19 cellular contexts compared by ENCODE assay signal in the genomic region with DNA sequence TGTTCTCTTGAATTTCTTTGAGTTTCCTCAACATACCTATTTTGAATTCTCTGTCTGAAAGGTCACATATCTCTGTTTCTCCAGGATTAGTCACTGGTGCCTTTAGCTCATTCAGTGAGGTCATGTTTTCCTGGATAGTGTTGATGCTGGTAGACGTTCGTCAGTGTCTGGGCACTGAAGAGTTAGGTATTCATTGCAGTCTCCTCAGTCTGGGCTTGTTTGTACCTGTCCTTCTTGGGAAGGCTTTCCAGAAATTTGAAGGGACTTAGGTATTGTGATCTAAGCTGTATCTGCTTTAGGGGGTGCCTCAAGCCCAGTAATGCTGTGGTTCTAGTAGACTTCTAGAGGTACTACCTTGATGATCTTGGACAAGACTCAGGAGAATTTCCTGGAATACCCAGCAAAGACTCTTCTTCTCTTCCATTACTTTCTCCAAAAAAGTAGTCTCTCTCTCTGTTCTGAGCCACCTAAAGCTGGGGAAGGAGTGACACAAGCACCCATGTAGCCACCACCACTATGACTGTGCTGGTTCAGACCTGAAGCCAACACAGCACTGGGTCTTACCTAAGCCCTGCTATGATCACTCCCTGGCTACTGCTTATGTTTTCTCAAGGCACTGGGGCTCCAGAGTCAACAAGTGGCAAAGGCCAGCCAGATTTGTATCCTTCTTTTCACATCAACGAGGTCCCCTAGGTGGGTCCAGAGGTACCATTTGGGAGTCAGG.
DNase-seq lines count a peak whose midpoint lies in the region; ATAC-seq, FAIRE-seq and TF ChIP-seq lines count a peak whose summit lies in the region.
"Had no signal": no experiment of that assay in that cellular context is flagged by ENCODE, and none has a peak within 500 bp of the region (broad histone marks: within the 10 kb centered on the region; RNA-seq: fewer than 3 reads in every experiment).

No MANE protein-coding gene starts in this region.

- H3K9ac ChIP-seq in astrocyte (ENCODE audit: low read length), result no peak overlapping the region
- H3K9ac ChIP-seq in smooth muscle cell (ENCODE audit: low read depth), result no peak overlapping the region
- H3K9ac ChIP-seq: GM23248 had no signal

- H3K27me3 Mint-ChIP-seq in astrocyte (ENCODE audit: low read depth, unreplicated experiment), result no peaks in the 10 kb centered on the region

- H3K27me3 ChIP-seq in astrocyte (ENCODE audit: insufficient read depth, low read length) (no peaks in the 10 kb centered on the region), bronchial epithelial cell (ENCODE audit: control insufficient read depth, insufficient read depth, low read length) (no peaks in the 10 kb centered on the region), foreskin keratinocyte (no peaks in the 10 kb centered on the region), smooth muscle cell (ENCODE audit: low read depth) (no peaks in the 10 kb centered on the region)

- FAIRE-seq in astrocyte (lab: Jason Lieb, UNC), result no peak
- FAIRE-seq in bronchial epithelial cell (lab: Jason Lieb, UNC), result no peak
- FAIRE-seq: G401.6, GM12892, H1 had no signal

- no peaks in the 10 kb centered on the region for H3K79me2 ChIP-seq in astrocyte (ENCODE audit: insufficient read depth, low read length)
- no peaks in the 10 kb centered on the region for H3K79me2 ChIP-seq in smooth muscle cell (ENCODE audit: low read depth)

- H3K4me1 ChIP-seq in astrocyte (ENCODE audit: insufficient read depth, low read length) (no peaks in the 10 kb centered on the region), foreskin keratinocyte (no peaks in the 10 kb centered on the region), smooth muscle cell (ENCODE audit: low read depth) (no peaks in the 10 kb centered on the region)

- WGBS in smooth muscle cell (ENCODE audit: low lambda C conversion rate), result 74% methylated on average over 3 of the region's 3 CpGs

- in situ Hi-C loops in G401 (cut with HindIII; ENCODE audit: low sequenced_read_pairs), result no loop called here

- DNase-seq in astrocyte (ENCODE audit: low read depth), result no peak
- DNase-seq in bronchial epithelial cell (ENCODE audit: low read depth), result peak; percentile 99
- DNase-seq in foreskin keratinocyte, result peak; percentile 79 to 96
- DNase-seq in smooth muscle cell (lab: John Stamatoyannopoulos, UW; ENCODE audit: unreplicated experiment), result no peak
- DNase-seq in G401 (ENCODE audit: low spot score), result no peak
- no peak for DNase-seq in activated CD4-positive, alpha-beta T cell treated with anti-CD3 and anti-CD28 coated beads for 1 hour
- no peak for DNase-seq in NCI-H2081 (lab: John Stamatoyannopoulos, UW)
- DNase-seq: C1 segment of cervical spinal cord; Calu3; CD4-positive, alpha-beta memory T cell; COR-L47; DMS53; DMS79 treated with DMSO at 0.1 percent for 48 hours; GM23248; H7; HCEC 1CT had no signal

- H3K4me3 ChIP-seq in astrocyte (ENCODE audit: insufficient read depth, low read depth, low read length) (no peak overlapping the region), bronchial epithelial cell (ENCODE audit: low read depth, low read length) (no peak overlapping the region), smooth muscle cell (no peak overlapping the region)
- H3K4me3 ChIP-seq: GM23248 had no signal

- no peak overlapping the region for H3K4me3 Mint-ChIP-seq in astrocyte (ENCODE audit: unreplicated experiment)
- H3K4me3 Mint-ChIP-seq: CD4-positive, alpha-beta memory T cell had no signal

- H4K20me1 ChIP-seq in astrocyte (ENCODE audit: insufficient read depth, low read length), result no peaks in the 10 kb centered on the region
- H4K20me1 ChIP-seq in smooth muscle cell (ENCODE audit: low read depth), result no peaks in the 10 kb centered on the region

- H3K27ac Mint-ChIP-seq in astrocyte (ENCODE audit: unreplicated experiment), result peak overlapping the region; percentile 19
- H3K27ac Mint-ChIP-seq: CD4-positive, alpha-beta memory T cell had no signal

- peak; percentile 95 for ATAC-seq in foreskin keratinocyte

- no peak overlapping the region for H3K4me2 ChIP-seq in astrocyte (ENCODE audit: low read length)
- H3K4me2 ChIP-seq in smooth muscle cell, result no peak overlapping the region

- H3K36me3 Mint-ChIP-seq in astrocyte (ENCODE audit: low read depth, unreplicated experiment), result no peaks in the 10 kb centered on the region
- H3K36me3 Mint-ChIP-seq: CD4-positive, alpha-beta memory T cell had no signal

- no peak for TF ChIP-seq CTCF in astrocyte (IDR thresholded peaks at IDR 0.05; ENCODE audit: insufficient read depth, low read depth, low read length)
- no peak for TF ChIP-seq CTCF in bronchial epithelial cell (IDR thresholded peaks at IDR 0.05; ENCODE audit: insufficient read depth, low read length, severe bottlenecking)
- peak; percentile 17 for TF ChIP-seq CTCF in foreskin keratinocyte (conservative IDR thresholded peaks at IDR 0.05)
- TF ChIP-seq CTCF in smooth muscle cell (IDR thresholded peaks at IDR 0.05; ENCODE audit: borderline replicate concordance, insufficient read depth, poor library complexity, severe bottlenecking), result no peak

- no peaks in the 10 kb centered on the region for H3F3A ChIP-seq in smooth muscle cell (ENCODE audit: low read depth)

- no peaks in the 10 kb centered on the region for H3K36me3 ChIP-seq in astrocyte (ENCODE audit: insufficient read depth, low read length)
- H3K36me3 ChIP-seq in bronchial epithelial cell (ENCODE audit: control insufficient read depth, insufficient read depth, low read length), result no peaks in the 10 kb centered on the region
- no peaks in the 10 kb centered on the region for H3K36me3 ChIP-seq in smooth muscle cell (ENCODE audit: low read depth)

- peaks cover 14% of the 10 kb centered on the region for H3K9me3 Mint-ChIP-seq in astrocyte (ENCODE audit: unreplicated experiment)

- H3K9me3 ChIP-seq in astrocyte (ENCODE audit: insufficient read depth, low read depth, low read length) (no peaks in the 10 kb centered on the region), smooth muscle cell (replicated peaks; ENCODE audit: low read depth) (no peaks in the 10 kb centered on the region)

- peaks cover 3% of the 10 kb centered on the region for H3K4me1 Mint-ChIP-seq in astrocyte (ENCODE audit: low read depth, unreplicated experiment)
- H3K4me1 Mint-ChIP-seq: CD4-positive, alpha-beta memory T cell had no signal

- H2AFZ ChIP-seq in astrocyte (ENCODE audit: low read depth, low read length) (no peak overlapping the region), smooth muscle cell (ENCODE audit: low read depth) (no peak overlapping the region)
- H2AFZ ChIP-seq: GM23248 had no signal

- H3K27ac ChIP-seq in astrocyte (ENCODE audit: low read depth, low read length) (no peak overlapping the region), foreskin keratinocyte (no peak overlapping the region), smooth muscle cell (ENCODE audit: low read depth) (peak overlapping the region; percentile 40)
- H3K27ac ChIP-seq: GM23248 had no signal

Comparison
In these comparisons a context has a peak if more than half of its experiments do, and no peak if none do; other contexts are left out.
1. DNase-seq: peak in bronchial epithelial cell (single experiment) and foreskin keratinocyte (2 of 2); none in astrocyte (single experiment), smooth muscle cell (single experiment), G401 (single experiment), activated CD4-positive, alpha-beta T cell treated with anti-CD3 and anti-CD28 coated beads for 1 hour (single experiment) and NCI-H2081 (0 of 2).